In genomic region chr3:67897686-67898336, GRCh38 we compare ENCODE assay signal across 25 cellular contexts.
"Had no signal": no experiment of that assay in that cellular context is flagged by ENCODE, and none has a peak within 500 bp of the region (broad histone marks: within the 10 kb centered on the region; RNA-seq: fewer than 3 reads in every experiment).

No MANE protein-coding gene starts in this region.

- DNase-seq: activated CD4-positive, alpha-beta T cell treated with anti-CD3 and anti-CD28 coated beads, Interleukin-2, amount 10 ng/mL, durations not matched to agents 7 days and 5 days; activated CD4-positive, CD25-positive, alpha-beta regulatory T cell treated with anti-CD3 and anti-CD28 coated beads, Interleukin-2, amount 50 U/mL, for 72 hours; activated CD8-positive, alpha-beta T cell treated with anti-CD3 and anti-CD28 coated beads, Interleukin-2, amount 10 ng/mL, durations not matched to agents 7 days and 5 days; activated gamma-delta T cell; adrenal gland; central memory CD4-positive, alpha-beta T cell; dermis blood vessel endothelial cell; effector CD8-positive, alpha-beta T cell; erythroblast; foreskin fibroblast; glutamatergic neuron; immature natural killer cell; left ventricle myocardium inferior; pancreas; right lobe of liver; stimulated activated CD4-positive, alpha-beta T cell treated with anti-CD3 and anti-CD28 coated beads, Interleukin-2, amount 100 ng/mL, for 24 hours; stimulated activated naive CD8-positive, alpha-beta T cell treated with anti-CD3 and anti-CD28 coated beads, Interleukin-15, amount 100 ng/mL, for 72 hours; transverse colon; uterus; WERI-Rb-1 had no signal

- H3K27me3 ChIP-seq: adrenal gland, hepatocyte, pancreas, right lobe of liver, transverse colon, uterus had no signal

- ATAC-seq: activated CD8-positive, alpha-beta T cell treated with anti-CD3 and anti-CD28 coated beads, Interleukin-2, amount 10 ng/mL, durations not matched to agents 7 days and 5 days; activated naive CD4-positive, alpha-beta T cell treated with anti-CD3 and anti-CD28 coated beads, Interleukin-2, amount 50 U/mL, for 72 hours; natural killer cell treated with Interleukin-12 subunit alpha and Interleukin-12 subunit beta and Interleukin-15 and Interleukin-18, amount 100 ng/mL, for 72 hours; right lobe of liver; stimulated activated effector memory CD8-positive, alpha-beta T cell treated with anti-CD3 and anti-CD28 coated beads, Interleukin-12 subunit alpha, Interleukin-12 subunit beta, amount 100 ng/mL, for 72 hours; stimulated activated naive CD8-positive, alpha-beta T cell treated with anti-CD3 and anti-CD28 coated beads, Interleukin-15, amount 100 ng/mL, for 72 hours had no signal

- H3K79me2 ChIP-seq: hepatocyte had no signal

- H3K36me3 ChIP-seq: adrenal gland, left ventricle myocardium inferior, pancreas, right lobe of liver, transverse colon, uterus, WERI-Rb-1 had no signal

- H3K4me1 ChIP-seq: adrenal gland, left ventricle myocardium inferior, pancreas, right lobe of liver, uterus had no signal

- H3K4me3 ChIP-seq: adrenal gland, hepatocyte, left ventricle myocardium inferior, pancreas, right lobe of liver, skin epidermis, transverse colon, uterus had no signal

- H3K4me2 ChIP-seq: hepatocyte had no signal

- H3K9me3 ChIP-seq: adrenal gland, left ventricle myocardium inferior, pancreas, right lobe of liver, transverse colon, uterus had no signal

- H3K27ac ChIP-seq: adrenal gland, hepatocyte, left ventricle myocardium inferior, pancreas, right lobe of liver, skin epidermis, transverse colon, uterus, WERI-Rb-1 had no signal
